15 cellular contexts compared by ENCODE assay signal in genomic region chr4:118993329-118993728, GRCh38.
"Had no signal": no experiment of that assay in that cellular context is flagged by ENCODE, and none has a peak within 500 bp of the region (broad histone marks: within the 10 kb centered on the region; RNA-seq: fewer than 3 reads in every experiment).

No MANE protein-coding gene starts in this region.

- H3K27ac ChIP-seq: neural progenitor cell, SK-N-MC, suprapubic skin had no signal

- H3K9me3 ChIP-seq: suprapubic skin had no signal

- ATAC-seq: activated CD8-positive, alpha-beta memory T cell treated with anti-CD3 and anti-CD28 coated beads, Interleukin-2, amount 10 ng/mL, durations not matched to agents 7 days and 5 days had no signal

- H3K4me1 ChIP-seq: neural progenitor cell had no signal

- H3K27me3 ChIP-seq: neural progenitor cell, suprapubic skin had no signal

- DNase-seq: activated CD4-positive, alpha-beta memory T cell treated with anti-CD3 and anti-CD28 coated beads for 36 hours; activated CD8-positive, alpha-beta memory T cell treated with anti-CD3 and anti-CD28 coated beads, Interleukin-2, amount 10 ng/mL, durations not matched to agents 7 days and 5 days; activated naive CD4-positive, alpha-beta T cell treated with anti-CD3 and anti-CD28 coated beads, Interleukin-2, amount 10 ng/mL, durations not matched to agents 7 days and 5 days; activated T-cell treated with anti-CD3 and anti-CD28 coated beads, Interleukin-2, amount 50 U/mL, for 1 hour; endodermal cell; hippocampal formation; kidney; mesendoderm; retina; stimulated activated CD4-positive, alpha-beta T cell treated with anti-CD3 and anti-CD28 coated beads, Interleukin-4, amount 100 ng/mL, for 24 hours; stimulated activated naive CD4-positive, alpha-beta T cell; T-helper 9 cell had no signal

- H3K4me3 ChIP-seq: neural progenitor cell, SK-N-MC, suprapubic skin had no signal

- H3K36me3 ChIP-seq: neural progenitor cell, suprapubic skin had no signal
